Comparison of ENCODE assay signal across 26 cellular contexts in genomic region chr2:17522303-17522702, GRCh38. TPM values are rescaled to one million over a fixed set of nuclear protein-coding genes. Genes with fewer than 3 reads are reported as not detected.
"Had no signal": no experiment of that assay in that cellular context is flagged by ENCODE, and none has a peak within 500 bp of the region (broad histone marks: within the 10 kb centered on the region; RNA-seq: fewer than 3 reads in every experiment).

No MANE protein-coding gene starts in this region.

- H3K9me3 ChIP-seq: ovary, psoas muscle, stomach, tibial artery, transverse colon, upper lobe of right lung, uterus had no signal

- DNase-seq: naive thymus-derived CD4-positive, alpha-beta T cell; natural killer cell; occipital lobe; ovary; posterior cingulate gyrus; psoas muscle; right cardiac atrium; stimulated activated CD4-positive, alpha-beta T cell treated with anti-CD3 and anti-CD28 coated beads, Interleukin-15, amount 100 ng/mL, for 24 hours; stimulated activated CD4-positive, alpha-beta T cell treated with anti-CD3 and anti-CD28 coated beads, Interleukin-2, amount 100 ng/mL, for 24 hours; stimulated activated CD4-positive, alpha-beta T cell treated with anti-CD3 and anti-CD28 coated beads, Interleukin-2, amount 100 ng/mL, for 48 hours; stimulated activated CD4-positive, alpha-beta T cell treated with anti-CD3 and anti-CD28 coated beads, Interleukin-4, amount 100 ng/mL, for 24 hours; stimulated activated naive B cell treated with anti-CD40 and anti-IgM and Interleukin-4, amounts not matched to agents 10 μg/mL and 1 μg/mL and 100 μg/mL, for 72 hours; stimulated activated naive CD4-positive, alpha-beta T cell treated with Interleukin-2 at 50 U/mL for 16 hours; stomach; tibial artery; transverse colon; upper lobe of right lung; uterus had no signal

- ATAC-seq: naive thymus-derived CD4-positive, alpha-beta T cell; natural killer cell; psoas muscle; right cardiac atrium; sciatic nerve; stimulated activated effector memory CD8-positive, alpha-beta T cell treated with anti-CD3 and anti-CD28 coated beads, Interleukin-12 subunit alpha, Interleukin-12 subunit beta, amount 100 ng/mL, for 72 hours; stimulated activated naive B cell treated with anti-CD40 and anti-IgM and Interleukin-4, amounts not matched to agents 10 μg/mL and 1 μg/mL and 100 μg/mL, for 72 hours; upper lobe of right lung had no signal

- H3K4me2 ChIP-seq: neural progenitor cell had no signal

- H3K9ac ChIP-seq: neural progenitor cell, parathyroid adenoma had no signal

- H3K4me1 ChIP-seq: parathyroid adenoma, upper lobe of right lung, uterus had no signal

- H3K27ac ChIP-seq: neural progenitor cell, ovary, parathyroid adenoma, psoas muscle, skin epidermis, stomach, tibial artery, transverse colon, upper lobe of right lung, uterus had no signal

- H2AFZ ChIP-seq: neural progenitor cell, parathyroid adenoma had no signal

- H3K36me3 ChIP-seq: neural progenitor cell, ovary, stomach, tibial artery, transverse colon, upper lobe of right lung, uterus had no signal

- H3K27me3 ChIP-seq: neural progenitor cell, ovary, tibial artery, uterus had no signal

- H3K4me3 ChIP-seq: neural progenitor cell, ovary, psoas muscle, skin epidermis, stomach, tibial artery, transverse colon, upper lobe of right lung, uterus had no signal

- H3K79me2 ChIP-seq: parathyroid adenoma had no signal

RNA-seq across cellular contexts. Expression of gene RAD51AP2, which starts 4.1 kb away (rescaled TPM):
- total RNA-seq: naive thymus-derived CD4-positive, alpha-beta T cell; natural killer cell; osteoblast; sciatic nerve; subcutaneous adipose tissue; upper lobe of right lung had no signal
- polyA plus RNA-seq: naive thymus-derived CD4-positive, alpha-beta T cell; urinary bladder had no signal

RNA-seq across cellular contexts. Expression of gene VSNL1, which starts 18.2 kb away (rescaled TPM):
- total RNA-seq: naive thymus-derived CD4-positive, alpha-beta T cell; natural killer cell; subcutaneous adipose tissue had no signal
- polyA plus RNA-seq: naive thymus-derived CD4-positive, alpha-beta T cell had no signal
